21 cellular contexts compared by ENCODE assay signal in the genomic region with DNA sequence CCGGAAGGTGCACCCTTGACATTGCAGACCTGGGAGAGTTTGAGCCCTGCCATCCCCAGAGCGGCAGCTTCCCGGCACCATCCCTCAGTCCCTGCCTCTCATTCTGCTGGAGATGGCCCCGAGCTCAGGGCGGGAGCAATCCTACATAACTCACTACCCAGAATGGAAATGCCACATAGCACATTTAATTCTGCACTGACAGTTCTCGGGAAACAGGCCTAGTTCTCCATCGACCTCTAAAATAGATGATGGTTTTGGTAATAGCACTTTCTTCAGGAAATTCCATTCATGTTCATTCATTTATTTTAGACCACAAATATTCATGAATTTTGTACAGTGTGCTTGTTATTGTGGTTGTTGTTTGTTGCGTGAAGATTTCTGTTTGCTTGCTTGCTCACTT.
DNase-seq lines count a peak whose midpoint lies in the region; TF ChIP-seq lines count a peak whose summit lies in the region.
"Had no signal": no experiment of that assay in that cellular context is flagged by ENCODE, and none has a peak within 500 bp of the region (broad histone marks: within the 10 kb centered on the region; RNA-seq: fewer than 3 reads in every experiment).

No MANE protein-coding gene starts in this region.

- peaks cover 9 to 13% of the 10 kb centered on the region in 2 experiments for H3K4me1 ChIP-seq in SK-N-SH (ENCODE audit: control insufficient read depth in 1 of 2, insufficient read depth in 2 of 2, low read depth in 1 of 2, low read length in 1 of 2)
- peaks cover 0 to 33% (median 10%) of the 10 kb centered on the region in 3 donors for H3K4me1 ChIP-seq in esophagus squamous epithelium
- H3K4me1 ChIP-seq: A549 had no signal

- no peaks in the 10 kb centered on the region for H4K20me1 ChIP-seq in SK-N-SH (ENCODE audit: insufficient read depth)

- peaks cover 56% of the 10 kb centered on the region for H3K4me1 Mint-ChIP-seq in mesothelial cell of epicardium
- H3K4me1 Mint-ChIP-seq: WTC11 had no signal

- no peaks in the 10 kb centered on the region for H3K9me2 ChIP-seq in SK-N-SH

- peak overlapping the region; percentile 1 for H3K27ac Mint-ChIP-seq in mesothelial cell of epicardium
- H3K27ac Mint-ChIP-seq: activated CD8-positive, alpha-beta T cell treated with anti-CD3 and anti-CD28 coated beads for 36 hours; activated T-cell treated with anti-CD3 and anti-CD28 coated beads, Interleukin-2, amount 50 U/mL, for 24 hours; CD8-positive, alpha-beta T cell; T-helper 17 cell; WTC11 had no signal

- POLR2A ChIA-PET in SK-N-SH (lab: Yijun Ruan, JAX), result no interaction called here

- no peaks in the 10 kb centered on the region for H3F3A ChIP-seq in SK-N-SH (replicated peaks; ENCODE audit: insufficient read depth)

- H3K27me3 ChIP-seq in SK-N-SH (ENCODE audit: insufficient read depth), result no peaks in the 10 kb centered on the region
- no peaks in the 10 kb centered on the region for H3K27me3 ChIP-seq in esophagus squamous epithelium
- H3K27me3 ChIP-seq: upper lobe of left lung had no signal

- H3K36me3 ChIP-seq in SK-N-SH (replicated peaks in 1 of 2; ENCODE audit: control insufficient read depth in 1 of 2, insufficient read depth in 2 of 2, low read length in 1 of 2) (no peaks in the 10 kb centered on the region), esophagus squamous epithelium (no peaks in the 10 kb centered on the region)
- H3K36me3 ChIP-seq: upper lobe of left lung had no signal

- H3K4me3 ChIP-seq in SK-N-SH (ENCODE audit: low read depth in 2 of 2, low read length in 1 of 2) (no peak overlapping the region), esophagus squamous epithelium (peak overlapping the region in 1 of 4 donors; percentile 12)
- H3K4me3 ChIP-seq: A549, upper lobe of left lung had no signal

- no peak overlapping the region for H3K4me3 Mint-ChIP-seq in mesothelial cell of epicardium
- H3K4me3 Mint-ChIP-seq: activated CD8-positive, alpha-beta T cell treated with anti-CD3 and anti-CD28 coated beads for 36 hours; activated T-cell treated with anti-CD3 and anti-CD28 coated beads, Interleukin-2, amount 50 U/mL, for 24 hours; CD8-positive, alpha-beta T cell; T-helper 17 cell; WTC11 had no signal

- no peaks in the 10 kb centered on the region for H3K9me3 Mint-ChIP-seq in mesothelial cell of epicardium
- H3K9me3 Mint-ChIP-seq: activated CD8-positive, alpha-beta T cell treated with anti-CD3 and anti-CD28 coated beads for 36 hours; activated T-cell treated with anti-CD3 and anti-CD28 coated beads, Interleukin-2, amount 50 U/mL, for 24 hours; CD8-positive, alpha-beta T cell; WTC11 had no signal

- no peak for TF ChIP-seq POLR2A in esophagus squamous epithelium (IDR thresholded peaks at IDR 0.05)

- TF ChIP-seq CTCF in SK-N-SH (IDR thresholded peaks at IDR 0.05) (no peak), esophagus squamous epithelium (IDR thresholded peaks at IDR 0.05) (no peak), mesothelial cell of epicardium (IDR thresholded peaks at IDR 0.05; ENCODE audit: unreplicated experiment) (no peak)

- 49% methylated on average over 5 of the region's 8 CpGs for WGBS in SK-N-SH (ENCODE audit: low lambda C conversion rate)
- WGBS in esophagus squamous epithelium, 2 donors, result 67 to 77% methylated on average over 8 of the region's 8 CpGs

- H2AFZ ChIP-seq in SK-N-SH (ENCODE audit: low read depth), result no peak overlapping the region

- H3K27me3 Mint-ChIP-seq in mesothelial cell of epicardium (ENCODE audit: low read depth), result no peaks in the 10 kb centered on the region

- no peaks in the 10 kb centered on the region for H3K36me3 Mint-ChIP-seq in mesothelial cell of epicardium
- H3K36me3 Mint-ChIP-seq: CD8-positive, alpha-beta T cell; WTC11 had no signal

- H3K9ac ChIP-seq in SK-N-SH, result no peak overlapping the region

- no peak for TF ChIP-seq RAD21 in SK-N-SH (IDR thresholded peaks at IDR 0.05; ENCODE audit: low read length)

- peak overlapping the region in 1 of 2 experiments; percentile 85; a peak in 1 of 4 replicates for H3K27ac ChIP-seq in SK-N-SH (ENCODE audit: low read depth in 2 of 2, low read length in 1 of 2)
- peak overlapping the region; percentile 5 to 80 (median 68) for H3K27ac ChIP-seq in esophagus squamous epithelium
- H3K27ac ChIP-seq: A549 had no signal

- CTCF ChIA-PET in SK-N-SH (lab: Yijun Ruan, JAX), result interaction anchor here (4.1 kb wide), 1 partner anchor 138 kb away, joined by 13 read pairs; no protein-coding TSS in a partner anchor

- no peak overlapping the region for H3K4me2 ChIP-seq in SK-N-SH
- H3K4me2 ChIP-seq: A549 had no signal

- no peaks in the 10 kb centered on the region for H3K9me3 ChIP-seq in SK-N-SH
- no peaks in the 10 kb centered on the region for H3K9me3 ChIP-seq in esophagus squamous epithelium
- H3K9me3 ChIP-seq: A549, upper lobe of left lung had no signal

- H3K79me2 ChIP-seq in SK-N-SH (ENCODE audit: insufficient read depth), result no peaks in the 10 kb centered on the region

- intact Hi-C loops in esophagus squamous epithelium (cut with DNase I), result no loop called here

- DNase-seq in AG20443 (ENCODE audit: low spot score), result peak; percentile 60
- DNase-seq in SK-N-SH, result no peak
- no peak for DNase-seq in esophagus squamous epithelium (lab: John Stamatoyannopoulos, UW)
- no peak for DNase-seq in mesothelial cell of epicardium (ENCODE audit: low spot score in 2 of 2, unreplicated experiment in 2 of 2)
- DNase-seq in MV-4-11 (lab: John Stamatoyannopoulos, UW), result no peak
- DNase-seq in HPDE6-E6E7 (ENCODE audit: extremely low spot score), result no peak
- no peak for DNase-seq in dermis blood vessel endothelial cell
- DNase-seq in H4 (ENCODE audit: low spot score), result no peak
- DNase-seq: activated naive CD4-positive, alpha-beta T cell treated with anti-CD3 and anti-CD28 coated beads, Interleukin-2, amount 50 U/mL, for 16 hours; activated T-cell treated with anti-CD3 and anti-CD28 coated beads, Interleukin-2, amount 50 U/mL, for 24 hours; CD8-positive, alpha-beta T cell; Karpas-422; midbrain; NCI-H1105 treated with DMSO at 0.1 percent for 48 hours; NCI-H526 treated with DMSO at 0.1 percent for 48 hours; stimulated activated naive CD4-positive, alpha-beta T cell; T-helper 17 cell had no signal

- TF ChIP-seq EP300 in SK-N-SH (IDR thresholded peaks at IDR 0.05; ENCODE audit: borderline replicate concordance in 1 of 2, low read depth in 1 of 2, low read length in 1 of 2), result no peak

TF ChIP-seq in SK-N-SH, 30 proteins besides CTCF, POLR2A, EP300 and RAD21:
- TF ChIP-seq TEAD4 (IDR thresholded peaks at IDR 0.05; ENCODE audit: borderline replicate concordance, insufficient read depth) (no peak), TCF12 (IDR thresholded peaks at IDR 0.05) (peak; percentile 25; the same call in 1 of the 2 replicates)
- TF ChIP-seq, protein P1, sequence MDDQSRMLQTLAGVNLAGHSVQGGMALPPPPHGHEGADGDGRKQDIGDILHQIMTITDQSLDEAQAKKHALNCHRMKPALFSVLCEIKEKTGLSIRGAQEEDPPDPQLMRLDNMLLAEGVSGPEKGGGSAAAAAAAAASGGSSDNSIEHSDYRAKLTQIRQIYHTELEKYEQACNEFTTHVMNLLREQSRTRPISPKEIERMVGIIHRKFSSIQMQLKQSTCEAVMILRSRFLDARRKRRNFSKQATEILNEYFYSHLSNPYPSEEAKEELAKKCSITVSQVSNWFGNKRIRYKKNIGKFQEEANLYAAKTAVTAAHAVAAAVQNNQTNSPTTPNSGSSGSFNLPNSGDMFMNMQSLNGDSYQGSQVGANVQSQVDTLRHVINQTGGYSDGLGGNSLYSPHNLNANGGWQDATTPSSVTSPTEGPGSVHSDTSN (IDR thresholded peaks at IDR 0.05), result peak; percentile 38; the same call in 1 of the 2 replicates
- TF ChIP-seq, protein P2, sequence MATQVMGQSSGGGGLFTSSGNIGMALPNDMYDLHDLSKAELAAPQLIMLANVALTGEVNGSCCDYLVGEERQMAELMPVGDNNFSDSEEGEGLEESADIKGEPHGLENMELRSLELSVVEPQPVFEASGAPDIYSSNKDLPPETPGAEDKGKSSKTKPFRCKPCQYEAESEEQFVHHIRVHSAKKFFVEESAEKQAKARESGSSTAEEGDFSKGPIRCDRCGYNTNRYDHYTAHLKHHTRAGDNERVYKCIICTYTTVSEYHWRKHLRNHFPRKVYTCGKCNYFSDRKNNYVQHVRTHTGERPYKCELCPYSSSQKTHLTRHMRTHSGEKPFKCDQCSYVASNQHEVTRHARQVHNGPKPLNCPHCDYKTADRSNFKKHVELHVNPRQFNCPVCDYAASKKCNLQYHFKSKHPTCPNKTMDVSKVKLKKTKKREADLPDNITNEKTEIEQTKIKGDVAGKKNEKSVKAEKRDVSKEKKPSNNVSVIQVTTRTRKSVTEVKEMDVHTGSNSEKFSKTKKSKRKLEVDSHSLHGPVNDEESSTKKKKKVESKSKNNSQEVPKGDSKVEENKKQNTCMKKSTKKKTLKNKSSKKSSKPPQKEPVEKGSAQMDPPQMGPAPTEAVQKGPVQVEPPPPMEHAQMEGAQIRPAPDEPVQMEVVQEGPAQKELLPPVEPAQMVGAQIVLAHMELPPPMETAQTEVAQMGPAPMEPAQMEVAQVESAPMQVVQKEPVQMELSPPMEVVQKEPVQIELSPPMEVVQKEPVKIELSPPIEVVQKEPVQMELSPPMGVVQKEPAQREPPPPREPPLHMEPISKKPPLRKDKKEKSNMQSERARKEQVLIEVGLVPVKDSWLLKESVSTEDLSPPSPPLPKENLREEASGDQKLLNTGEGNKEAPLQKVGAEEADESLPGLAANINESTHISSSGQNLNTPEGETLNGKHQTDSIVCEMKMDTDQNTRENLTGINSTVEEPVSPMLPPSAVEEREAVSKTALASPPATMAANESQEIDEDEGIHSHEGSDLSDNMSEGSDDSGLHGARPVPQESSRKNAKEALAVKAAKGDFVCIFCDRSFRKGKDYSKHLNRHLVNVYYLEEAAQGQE (IDR thresholded peaks at IDR 0.05; ENCODE audit: low read depth, low read length), result no peak
